ENCODE assay signal across 9 cellular contexts in the genomic region with DNA sequence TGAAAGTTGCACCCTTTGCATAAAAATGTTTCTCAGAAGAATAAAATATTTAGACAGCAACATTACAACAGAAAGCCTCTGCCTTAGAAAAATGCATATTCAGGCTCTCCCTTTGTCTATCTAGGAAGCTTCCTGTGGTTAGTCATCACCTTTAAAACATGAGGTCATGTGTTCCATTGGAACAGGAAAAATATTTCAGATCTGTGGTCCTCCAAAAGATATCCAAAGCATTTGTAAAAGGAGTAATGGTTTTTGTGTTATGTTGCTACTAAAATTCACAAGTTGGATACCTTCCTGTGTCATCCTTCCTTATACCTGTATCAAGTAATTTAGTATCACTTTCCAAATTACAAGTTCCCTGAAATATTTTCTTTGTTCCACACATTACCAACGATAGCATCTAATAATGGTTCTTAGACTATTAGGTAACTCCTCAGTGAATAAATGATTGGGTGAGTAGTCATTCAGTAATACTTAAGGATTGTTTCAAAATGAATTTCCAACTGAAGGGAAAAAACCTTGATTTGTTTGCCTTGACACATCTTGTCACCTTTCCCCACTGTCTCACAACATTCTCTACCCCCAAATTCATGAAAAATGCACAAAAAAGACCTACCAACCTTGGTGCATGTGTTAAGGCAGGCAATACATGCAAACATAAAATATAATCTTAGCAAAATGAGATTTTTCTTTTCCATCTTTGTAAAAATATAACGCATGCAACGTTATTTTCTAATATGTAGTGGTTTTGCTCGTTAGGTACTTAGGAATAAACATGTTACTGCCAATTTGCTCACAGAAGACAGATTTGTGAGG. TPM values are rescaled to one million over a fixed set of nuclear protein-coding genes. Genes with fewer than 3 reads are reported as not detected.
DNase-seq lines count a peak whose midpoint lies in the region; ATAC-seq and TF ChIP-seq lines count a peak whose summit lies in the region.
"Had no signal": no experiment of that assay in that cellular context is flagged by ENCODE, and none has a peak within 500 bp of the region (broad histone marks: within the 10 kb centered on the region; RNA-seq: fewer than 3 reads in every experiment).

No MANE protein-coding gene starts in this region.

- ATAC-seq in GM21529 (IDR thresholded peaks at IDR 0.05; ENCODE audit: unreplicated experiment): no peak
- no peak for ATAC-seq in HG03469 (IDR thresholded peaks at IDR 0.05; ENCODE audit: unreplicated experiment)

- no peaks in the 10 kb centered on the region for H3K36me3 ChIP-seq in endocrine pancreas (ENCODE audit: control insufficient read depth, insufficient read depth, low read length)

- H3K36me3 Mint-ChIP-seq in osteocyte (ENCODE audit: unreplicated experiment): no peaks in the 10 kb centered on the region
- H3K36me3 Mint-ChIP-seq: activated naive CD4-positive, alpha-beta T cell treated with anti-CD3 and anti-CD28 coated beads, Interleukin-2, amount 10 ng/mL, durations not matched to agents 7 days and 5 days had no signal

- H3K4me3 Mint-ChIP-seq in osteocyte (ENCODE audit: unreplicated experiment): peak overlapping the region; percentile 11
- H3K4me3 Mint-ChIP-seq: activated naive CD4-positive, alpha-beta T cell treated with anti-CD3 and anti-CD28 coated beads, Interleukin-2, amount 10 ng/mL, durations not matched to agents 7 days and 5 days had no signal

- peak; percentile 29 for DNase-seq in Daoy (ENCODE audit: low read depth)
- peak; percentile 49 for DNase-seq in RKO (ENCODE audit: low spot score)
- no peak for DNase-seq in osteocyte (ENCODE audit: extremely low spot score, unreplicated experiment)
- DNase-seq in COR-L47 (lab: John Stamatoyannopoulos, UW): no peak
- no peak for DNase-seq in activated gamma-delta T cell treated with Interleukin-2 at 50 U/mL for 16 hours

- no peak for TF ChIP-seq CTCF in osteocyte (IDR thresholded peaks at IDR 0.05)

- H3K27me3 Mint-ChIP-seq in osteocyte (ENCODE audit: unreplicated experiment): no peaks in the 10 kb centered on the region

- no peaks in the 10 kb centered on the region for H3K9me3 ChIP-seq in endocrine pancreas (ENCODE audit: control insufficient read depth, low read length)

- no peaks in the 10 kb centered on the region for H3K9me3 Mint-ChIP-seq in osteocyte (ENCODE audit: unreplicated experiment)
- H3K9me3 Mint-ChIP-seq: activated naive CD4-positive, alpha-beta T cell treated with anti-CD3 and anti-CD28 coated beads, Interleukin-2, amount 10 ng/mL, durations not matched to agents 7 days and 5 days had no signal

- H3K4me3 ChIP-seq in endocrine pancreas (ENCODE audit: control insufficient read depth, insufficient read depth, low read length): peak overlapping the region; percentile 12

- peaks cover 18% of the 10 kb centered on the region for H3K4me1 ChIP-seq in endocrine pancreas (ENCODE audit: control insufficient read depth, insufficient read depth, low read length)

- no peak overlapping the region for H3K9ac ChIP-seq in endocrine pancreas (ENCODE audit: control insufficient read depth, insufficient read depth, low read length)

- peak overlapping the region; percentile 85 for H3K27ac Mint-ChIP-seq in osteocyte (ENCODE audit: unreplicated experiment)
- H3K27ac Mint-ChIP-seq: activated naive CD4-positive, alpha-beta T cell treated with anti-CD3 and anti-CD28 coated beads, Interleukin-2, amount 10 ng/mL, durations not matched to agents 7 days and 5 days had no signal

- peaks cover 36% of the 10 kb centered on the region for H3K4me1 Mint-ChIP-seq in osteocyte (ENCODE audit: unreplicated experiment)
- H3K4me1 Mint-ChIP-seq: activated naive CD4-positive, alpha-beta T cell treated with anti-CD3 and anti-CD28 coated beads, Interleukin-2, amount 10 ng/mL, durations not matched to agents 7 days and 5 days had no signal

- no peaks in the 10 kb centered on the region for H3K27me3 ChIP-seq in endocrine pancreas (ENCODE audit: control insufficient read depth, insufficient read depth, low read length)

RNA-seq across cellular contexts. Expression of gene RHOBTB1, which starts 19.7 kb away (rescaled TPM):
- 4.2 and 5.6 TPM in 2 replicates for total RNA-seq in Daoy (2014; rRNA removed; shearing (Covaris generic))
- 16.0 and 17.2 TPM in 2 replicates for total RNA-seq in osteocyte

Comparison
In these comparisons a context has a peak if more than half of its experiments do, and no peak if none do; other contexts are left out.
1. DNase-seq: peak in Daoy (single experiment) and RKO (single experiment); none in osteocyte (single experiment), COR-L47 (single experiment) and activated gamma-delta T cell treated with Interleukin-2 at 50 U/mL for 16 hours (single experiment).